19 cellular contexts compared by ENCODE assay signal in the genomic region with DNA sequence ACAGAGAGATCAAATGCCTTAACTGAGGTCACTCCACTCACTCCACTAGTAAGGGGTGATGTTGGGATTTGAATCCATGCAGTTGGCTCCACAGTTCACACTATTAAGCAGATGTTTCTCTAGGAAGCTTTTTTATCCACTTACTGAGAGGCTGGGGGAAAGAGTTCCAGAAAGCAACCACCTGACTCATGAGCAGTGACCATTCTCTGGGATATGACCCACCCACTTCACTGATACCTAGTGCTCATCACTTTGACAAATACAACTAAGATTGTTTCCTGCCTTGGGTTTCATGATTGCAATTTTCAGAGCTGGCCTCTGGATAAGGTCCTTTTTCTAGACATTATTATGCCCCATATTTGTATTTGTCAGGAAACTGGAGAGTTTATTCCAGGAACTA.
"Had no signal": no experiment of that assay in that cellular context is flagged by ENCODE, and none has a peak within 500 bp of the region (broad histone marks: within the 10 kb centered on the region; RNA-seq: fewer than 3 reads in every experiment).

No MANE protein-coding gene starts in this region.

- H3K27me3 Mint-ChIP-seq: natural killer cell treated with Interleukin-12 subunit alpha and Interleukin-12 subunit beta and Interleukin-15 and Interleukin-18, amount 100 ng/mL, for 72 hours; stimulated activated memory B cell treated with anti-CD40 and anti-IgM and Interleukin-4, amounts not matched to agents 10 μg/mL and 1 μg/mL and 100 μg/mL, for 72 hours; stimulated activated naive CD8-positive, alpha-beta T cell treated with anti-CD3 and anti-CD28 coated beads, Interleukin-15, amount 100 ng/mL, for 72 hours had no signal

- H3K4me3 Mint-ChIP-seq: mesothelial cell of epicardium; natural killer cell treated with Interleukin-12 subunit alpha and Interleukin-12 subunit beta and Interleukin-15 and Interleukin-18, amount 100 ng/mL, for 72 hours; neural progenitor cell; stimulated activated memory B cell treated with anti-CD40 and anti-IgM and Interleukin-4, amounts not matched to agents 10 μg/mL and 1 μg/mL and 100 μg/mL, for 72 hours; stimulated activated naive CD8-positive, alpha-beta T cell treated with anti-CD3 and anti-CD28 coated beads, Interleukin-15, amount 100 ng/mL, for 72 hours had no signal

- H3K9me3 Mint-ChIP-seq: natural killer cell treated with Interleukin-12 subunit alpha and Interleukin-12 subunit beta and Interleukin-15 and Interleukin-18, amount 100 ng/mL, for 72 hours had no signal

- H2AFZ ChIP-seq: neural progenitor cell had no signal

- H3K27me3 ChIP-seq: colonic mucosa, gastroesophageal sphincter, neural progenitor cell, right lobe of liver, testis, tibial nerve had no signal

- H3K4me1 ChIP-seq: colonic mucosa, psoas muscle had no signal

- H3K27ac Mint-ChIP-seq: mesothelial cell of epicardium; natural killer cell treated with Interleukin-12 subunit alpha and Interleukin-12 subunit beta and Interleukin-15 and Interleukin-18, amount 100 ng/mL, for 72 hours; neural progenitor cell; stimulated activated memory B cell treated with anti-CD40 and anti-IgM and Interleukin-4, amounts not matched to agents 10 μg/mL and 1 μg/mL and 100 μg/mL, for 72 hours; stimulated activated naive CD8-positive, alpha-beta T cell treated with anti-CD3 and anti-CD28 coated beads, Interleukin-15, amount 100 ng/mL, for 72 hours had no signal

- H3K36me3 ChIP-seq: colonic mucosa, gastroesophageal sphincter, neural progenitor cell, right lobe of liver, tibial nerve had no signal

- ATAC-seq: esophagus mucosa; gastroesophageal sphincter; natural killer cell treated with Interleukin-12 subunit alpha and Interleukin-12 subunit beta and Interleukin-15 and Interleukin-18, amount 100 ng/mL, for 72 hours; psoas muscle; right lobe of liver; stimulated activated memory B cell treated with anti-CD40 and anti-IgM and Interleukin-4, amounts not matched to agents 10 μg/mL and 1 μg/mL and 100 μg/mL, for 72 hours; stimulated activated naive CD8-positive, alpha-beta T cell treated with anti-CD3 and anti-CD28 coated beads, Interleukin-15, amount 100 ng/mL, for 72 hours had no signal

- H3K4me3 ChIP-seq: colonic mucosa, gastroesophageal sphincter, neural progenitor cell, psoas muscle, right lobe of liver, testis, tibial nerve had no signal

- DNase-seq: caudate nucleus; colonic mucosa; dermis blood vessel endothelial cell; glutamatergic neuron; nucleus accumbens; psoas muscle; retina; right lobe of liver; stimulated activated CD4-positive, alpha-beta T cell treated with anti-CD3 and anti-CD28 coated beads, Interleukin-4, amount 100 ng/mL, for 24 hours; stimulated activated naive CD8-positive, alpha-beta T cell treated with anti-CD3 and anti-CD28 coated beads, Interleukin-15, amount 100 ng/mL, for 72 hours; testis had no signal

- H3K9ac ChIP-seq: neural progenitor cell had no signal

- H3K4me2 ChIP-seq: neural progenitor cell had no signal

- H3K36me3 Mint-ChIP-seq: stimulated activated memory B cell treated with anti-CD40 and anti-IgM and Interleukin-4, amounts not matched to agents 10 μg/mL and 1 μg/mL and 100 μg/mL, for 72 hours had no signal

- H3K9me3 ChIP-seq: colonic mucosa, gastroesophageal sphincter, psoas muscle, right lobe of liver, testis, tibial nerve had no signal

- H3K27ac ChIP-seq: colonic mucosa, gastroesophageal sphincter, neural progenitor cell, psoas muscle, testis, tibial nerve had no signal

- FAIRE-seq: endothelial cell of umbilical vein had no signal
